18 cellular contexts compared by ENCODE assay signal in genomic region chr2:31083204-31083993, GRCh38. TPM values are rescaled to one million over a fixed set of nuclear protein-coding genes. Genes with fewer than 3 reads are reported as not detected.
"Had no signal": no experiment of that assay in that cellular context is flagged by ENCODE, and none has a peak within 500 bp of the region (broad histone marks: within the 10 kb centered on the region; RNA-seq: fewer than 3 reads in every experiment).

No MANE protein-coding gene starts in this region.

- ATAC-seq: activated CD4-positive, alpha-beta T cell treated with anti-CD3 and anti-CD28 coated beads for 36 hours; activated T-cell treated with anti-CD3 and anti-CD28 coated beads, Interleukin-2, amount 50 U/mL, for 4 hours; naive thymus-derived CD4-positive, alpha-beta T cell; stimulated activated memory B cell treated with anti-CD40 and anti-IgM and Interleukin-4, amounts not matched to agents 10 μg/mL and 1 μg/mL and 100 μg/mL, for 72 hours had no signal

- H2AFZ ChIP-seq: parathyroid adenoma had no signal

- H3K27me3 Mint-ChIP-seq: activated naive CD4-positive, alpha-beta T cell treated with anti-CD3 and anti-CD28 coated beads, Interleukin-2, amount 50 U/mL, for 24 hours; stimulated activated memory B cell treated with anti-CD40 and anti-IgM and Interleukin-4, amounts not matched to agents 10 μg/mL and 1 μg/mL and 100 μg/mL, for 72 hours had no signal

- H3K9me3 Mint-ChIP-seq: activated CD4-positive, alpha-beta memory T cell treated with anti-CD3 and anti-CD28 coated beads, Interleukin-2, amount 10 ng/mL, durations not matched to agents 7 days and 5 days; activated naive CD4-positive, alpha-beta T cell treated with anti-CD3 and anti-CD28 coated beads, Interleukin-2, amount 50 U/mL, for 24 hours; activated T-cell treated with anti-CD3 and anti-CD28 coated beads, Interleukin-2, amount 50 U/mL, for 4 hours; naive thymus-derived CD4-positive, alpha-beta T cell; stimulated activated memory B cell treated with anti-CD40 and anti-IgM and Interleukin-4, amounts not matched to agents 10 μg/mL and 1 μg/mL and 100 μg/mL, for 72 hours had no signal

- FAIRE-seq: colon, endothelial cell of umbilical vein had no signal

- H3K9ac ChIP-seq: parathyroid adenoma had no signal

- H3K27ac ChIP-seq: adrenal gland, parathyroid adenoma, VCaP had no signal

- DNase-seq: activated CD4-positive, alpha-beta memory T cell treated with anti-CD3 and anti-CD28 coated beads, Interleukin-2, amount 10 ng/mL, durations not matched to agents 7 days and 5 days; activated CD4-positive, alpha-beta T cell treated with anti-CD3 and anti-CD28 coated beads for 36 hours; activated effector memory CD4-positive, alpha-beta T cell treated with anti-CD3 and anti-CD28 coated beads, Interleukin-2, amount 50 U/mL, for 16 hours; activated T-cell treated with anti-CD3 and anti-CD28 coated beads, Interleukin-2, amount 50 U/mL, for 4 hours; adrenal gland; caudate nucleus; effector CD8-positive, alpha-beta T cell; foreskin fibroblast; glutamatergic neuron; naive thymus-derived CD4-positive, alpha-beta T cell; stimulated activated CD4-positive, alpha-beta T cell treated with anti-CD3 and anti-CD28 coated beads, Interleukin-2, amount 100 ng/mL, for 48 hours had no signal

- H3K4me1 Mint-ChIP-seq: activated CD4-positive, alpha-beta memory T cell treated with anti-CD3 and anti-CD28 coated beads, Interleukin-2, amount 10 ng/mL, durations not matched to agents 7 days and 5 days; activated CD4-positive, alpha-beta T cell treated with anti-CD3 and anti-CD28 coated beads for 36 hours; activated naive CD4-positive, alpha-beta T cell treated with anti-CD3 and anti-CD28 coated beads, Interleukin-2, amount 50 U/mL, for 24 hours; naive thymus-derived CD4-positive, alpha-beta T cell; stimulated activated memory B cell treated with anti-CD40 and anti-IgM and Interleukin-4, amounts not matched to agents 10 μg/mL and 1 μg/mL and 100 μg/mL, for 72 hours had no signal

- H3K27ac Mint-ChIP-seq: activated CD4-positive, alpha-beta memory T cell treated with anti-CD3 and anti-CD28 coated beads, Interleukin-2, amount 10 ng/mL, durations not matched to agents 7 days and 5 days; activated CD4-positive, alpha-beta T cell treated with anti-CD3 and anti-CD28 coated beads for 36 hours; activated naive CD4-positive, alpha-beta T cell treated with anti-CD3 and anti-CD28 coated beads, Interleukin-2, amount 50 U/mL, for 24 hours; naive thymus-derived CD4-positive, alpha-beta T cell; stimulated activated memory B cell treated with anti-CD40 and anti-IgM and Interleukin-4, amounts not matched to agents 10 μg/mL and 1 μg/mL and 100 μg/mL, for 72 hours had no signal

- H3K4me3 ChIP-seq: adrenal gland had no signal

- H3K4me3 Mint-ChIP-seq: activated CD4-positive, alpha-beta memory T cell treated with anti-CD3 and anti-CD28 coated beads, Interleukin-2, amount 10 ng/mL, durations not matched to agents 7 days and 5 days; activated CD4-positive, alpha-beta T cell treated with anti-CD3 and anti-CD28 coated beads for 36 hours; activated naive CD4-positive, alpha-beta T cell treated with anti-CD3 and anti-CD28 coated beads, Interleukin-2, amount 50 U/mL, for 24 hours; activated T-cell treated with anti-CD3 and anti-CD28 coated beads, Interleukin-2, amount 50 U/mL, for 4 hours; naive thymus-derived CD4-positive, alpha-beta T cell; stimulated activated memory B cell treated with anti-CD40 and anti-IgM and Interleukin-4, amounts not matched to agents 10 μg/mL and 1 μg/mL and 100 μg/mL, for 72 hours had no signal

- H3K9me3 ChIP-seq: adrenal gland had no signal

- H3K27me3 ChIP-seq: adrenal gland had no signal

- H3K36me3 Mint-ChIP-seq: activated naive CD4-positive, alpha-beta T cell treated with anti-CD3 and anti-CD28 coated beads, Interleukin-2, amount 50 U/mL, for 24 hours; naive thymus-derived CD4-positive, alpha-beta T cell; stimulated activated memory B cell treated with anti-CD40 and anti-IgM and Interleukin-4, amounts not matched to agents 10 μg/mL and 1 μg/mL and 100 μg/mL, for 72 hours had no signal

- H3K36me3 ChIP-seq: adrenal gland had no signal

- H3K79me2 ChIP-seq: parathyroid adenoma had no signal

- H3K4me1 ChIP-seq: adrenal gland, parathyroid adenoma had no signal

RNA-seq across cellular contexts. Expression of gene GALNT14, which starts 54.8 kb away (rescaled TPM):
- total RNA-seq: activated CD4-positive, alpha-beta memory T cell treated with anti-CD3 and anti-CD28 coated beads, Interleukin-2, amount 10 ng/mL, durations not matched to agents 7 days and 5 days; lung microvascular endothelial cell had no signal
